ENCODE assay signal across 8 cellular contexts in the genomic region with DNA sequence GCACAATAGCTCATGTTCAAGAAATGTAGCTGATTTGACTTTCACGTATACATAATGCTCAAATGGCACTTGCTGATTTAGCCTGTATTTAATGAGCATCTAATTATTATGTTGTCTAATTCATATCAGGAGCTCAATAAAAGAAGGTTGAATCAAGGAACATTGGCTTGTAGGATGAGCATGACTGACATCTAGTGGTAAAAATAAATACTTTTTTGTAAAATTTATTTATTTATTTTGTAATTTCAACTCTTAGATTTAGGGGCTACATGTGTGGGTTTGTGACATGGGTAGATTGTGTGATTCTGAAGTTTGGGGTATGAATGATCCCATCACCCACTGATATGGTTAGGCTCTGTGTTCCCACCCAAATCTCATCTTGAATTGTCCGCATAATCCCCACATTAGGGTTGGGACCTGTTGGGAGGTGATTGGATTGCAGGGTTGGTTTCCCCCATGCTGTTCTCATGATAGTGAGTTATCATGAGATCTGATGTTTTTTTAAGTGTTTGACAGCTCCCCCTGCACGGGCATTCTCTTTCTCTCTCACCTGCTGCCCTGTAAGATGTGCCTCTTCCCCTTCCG. TPM values are rescaled to one million over a fixed set of nuclear protein-coding genes. Genes with fewer than 3 reads are reported as not detected.
DNase-seq lines count a peak whose midpoint lies in the region; ATAC-seq, FAIRE-seq and TF ChIP-seq lines count a peak whose summit lies in the region.

No MANE protein-coding gene starts in this region.

- no peaks in the 10 kb centered on the region for H3K79me2 ChIP-seq in endothelial cell of umbilical vein (ENCODE audit: control insufficient read depth, insufficient read depth, low read length)

- peak in 1 of 2 donors; percentile 15 for DNase-seq in cardiac muscle cell (ENCODE audit: low read depth in 1 of 2, low spot score in 1 of 2)
- DNase-seq in left cardiac atrium: no peak
- peak; percentile 5 for DNase-seq in NCI-H748 treated with DMSO at 0.1 percent for 48 hours (lab: John Stamatoyannopoulos, UW)
- DNase-seq in endothelial cell of umbilical vein (ENCODE audit: low read depth, low spot score): peak; percentile 32
- DNase-seq in thoracic aorta (ENCODE audit: low spot score): no peak
- DNase-seq in NCI-H187 treated with DMSO at 0.1 percent for 48 hours (lab: John Stamatoyannopoulos, UW): no peak
- no peak for DNase-seq in anterior cingulate cortex (lab: John Stamatoyannopoulos, UW)

- ATAC-seq in left cardiac atrium (no peak), thoracic aorta (ENCODE audit: insufficient number of reproducible peaks, low FRiP score, low read depth) (no peak), HG02763 (IDR thresholded peaks at IDR 0.05; ENCODE audit: unreplicated experiment) (no peak)

- H3K27ac ChIP-seq in cardiac muscle cell: no peak overlapping the region
- H3K27ac ChIP-seq in endothelial cell of umbilical vein (ENCODE audit: insufficient read depth, low read depth, low read length): no peak overlapping the region
- no peak overlapping the region for H3K27ac ChIP-seq in thoracic aorta

- H3K9ac ChIP-seq in endothelial cell of umbilical vein (replicated peaks; ENCODE audit: extremely low read depth, insufficient read depth, low read length): no peak overlapping the region

- H3K4me1 ChIP-seq in cardiac muscle cell (ENCODE audit: low read depth): no peaks in the 10 kb centered on the region
- no peaks in the 10 kb centered on the region for H3K4me1 ChIP-seq in endothelial cell of umbilical vein (ENCODE audit: control insufficient read depth, extremely low read depth, insufficient read depth, low read length)
- H3K4me1 ChIP-seq in thoracic aorta (ENCODE audit: control insufficient read depth in 1 of 2, low read depth in 2 of 2): no peaks in the 10 kb centered on the region

- FAIRE-seq in endothelial cell of umbilical vein (lab: Jason Lieb, UNC): peak; percentile 76

- H3K9me3 ChIP-seq in cardiac muscle cell (ENCODE audit: low read depth): no peaks in the 10 kb centered on the region
- H3K9me3 ChIP-seq in endothelial cell of umbilical vein (replicated peaks; ENCODE audit: control insufficient read depth, insufficient read depth, low read length): no peaks in the 10 kb centered on the region
- H3K9me3 ChIP-seq in thoracic aorta: no peaks in the 10 kb centered on the region

- intact Hi-C loops in left cardiac atrium (cut with DNase I): no loop called here
- intact Hi-C loops in endothelial cell of umbilical vein (cut with micrococcal nuclease): loop anchor here (1.0 to 5.0 kb wide), 2 partner anchors 415 to 769 kb away; no protein-coding TSS in a partner anchor

- CTCF ChIA-PET in endothelial cell of umbilical vein (lab: Charles Lee): interaction anchor here (0.6 to 1.4 kb wide), 39 partner anchors 9 to 1299 kb away, joined by 3 to 29 read pairs (median 4); a partner anchor contains a TSS

- H3K36me3 ChIP-seq in cardiac muscle cell: no peaks in the 10 kb centered on the region
- H3K36me3 ChIP-seq in endothelial cell of umbilical vein (ENCODE audit: control insufficient read depth in 2 of 2, extremely low read depth in 1 of 2, insufficient read depth in 2 of 2, low read length in 2 of 2): no peaks in the 10 kb centered on the region
- H3K36me3 ChIP-seq in thoracic aorta: no peaks in the 10 kb centered on the region

- no peak overlapping the region for H3K4me2 ChIP-seq in endothelial cell of umbilical vein (ENCODE audit: insufficient read depth, low read length)

- TF ChIP-seq POLR2A in endothelial cell of umbilical vein (IDR thresholded peaks at IDR 0.05; ENCODE audit: low read depth, low read length): no peak

- BruUV-seq in endothelial cell of umbilical vein (replicated peaks; lab: Mats Ljungman, UMichigan): no TSS peak

- H3K27me3 ChIP-seq in cardiac muscle cell (no peaks in the 10 kb centered on the region), endothelial cell of umbilical vein (ENCODE audit: control insufficient read depth in 2 of 2, insufficient read depth in 2 of 2, low read length in 2 of 2) (no peaks in the 10 kb centered on the region), thoracic aorta (replicated peaks; ENCODE audit: insufficient read depth) (no peaks in the 10 kb centered on the region)

- POLR2A ChIA-PET in endothelial cell of umbilical vein (lab: Charles Lee): no interaction called here

- H2AFZ ChIP-seq in endothelial cell of umbilical vein (ENCODE audit: low read depth, low read length): no peak overlapping the region

- TF ChIP-seq CTCF in cardiac muscle cell (IDR thresholded peaks at IDR 0.05; ENCODE audit: low read depth, low read length) (peak; percentile 39), endothelial cell of umbilical vein (IDR thresholded peaks at IDR 0.05; ENCODE audit: extremely low read depth in 1 of 2, insufficient read depth in 1 of 2, low read depth in 1 of 2, low read length in 2 of 2) (peak in 1 of 2 donors; percentile 13), thoracic aorta (IDR thresholded peaks at IDR 0.05) (peak; percentile 23)

- H3K9me1 ChIP-seq in endothelial cell of umbilical vein (replicated peaks; ENCODE audit: control insufficient read depth, extremely low read depth, insufficient read depth, low read length): no peaks in the 10 kb centered on the region

- no peaks in the 10 kb centered on the region for H4K20me1 ChIP-seq in endothelial cell of umbilical vein (replicated peaks; ENCODE audit: control insufficient read depth, extremely low read depth, insufficient read depth, low read length)

- H3K4me3 ChIP-seq in cardiac muscle cell (no peak overlapping the region), endothelial cell of umbilical vein (replicated peaks in 1 of 3; ENCODE audit: insufficient read depth in 1 of 3, low read depth in 1 of 3, low read length in 3 of 3) (no peak overlapping the region), thoracic aorta (no peak overlapping the region)

- dilution Hi-C loops in endothelial cell of umbilical vein (cut with MboI; ENCODE audit: extremely low pct_ligation_motif_present, low sequenced_read_pairs): no loop called here

RNA-seq across cellular contexts. Expression of a gene that starts 1.7 kb away (rescaled TPM):
- total RNA-seq in cardiac muscle cell (not detected in 2 replicates), left cardiac atrium (not detected), endothelial cell of umbilical vein (not detected in 2 replicates), thoracic aorta (not detected)
- polyA plus RNA-seq in cardiac muscle cell (not detected in 2 replicates), endothelial cell of umbilical vein (not detected in 2 replicates)
- polyA plus RNA-seq in endothelial cell of umbilical vein (2011; cell fraction: cytosol; rRNA removed): not detected in 2 replicates
- not detected in 2 replicates for polyA plus RNA-seq in endothelial cell of umbilical vein (2011; cell fraction: nucleus; rRNA removed)
- polyA plus RNA-seq in endothelial cell of umbilical vein (2012): not detected in 2 replicates
- polyA minus RNA-seq in endothelial cell of umbilical vein: not detected in 2 replicates
- polyA minus RNA-seq in endothelial cell of umbilical vein (2011; cell fraction: cytosol; rRNA and poly(A)+ RNA removed): not detected
- polyA minus RNA-seq in endothelial cell of umbilical vein (2011; cell fraction: nucleus; rRNA and poly(A)+ RNA removed): not detected in 2 replicates

RNA-seq across cellular contexts. Expression of a gene that starts 10.9 kb away (rescaled TPM):
- total RNA-seq in cardiac muscle cell: not detected in 2 replicates
- not detected in 2 replicates for polyA plus RNA-seq in cardiac muscle cell
- total RNA-seq in left cardiac atrium: not detected
- not detected in 2 replicates for total RNA-seq in endothelial cell of umbilical vein
- polyA plus RNA-seq in endothelial cell of umbilical vein: not detected in 2 replicates
- polyA plus RNA-seq in endothelial cell of umbilical vein (2011; cell fraction: cytosol; rRNA removed): not detected in 2 replicates
- polyA plus RNA-seq in endothelial cell of umbilical vein (2011; cell fraction: nucleus; rRNA removed): not detected in 2 replicates
- polyA plus RNA-seq in endothelial cell of umbilical vein (2012): not detected in 2 replicates
- not detected in 2 replicates for polyA minus RNA-seq in endothelial cell of umbilical vein
- not detected for polyA minus RNA-seq in endothelial cell of umbilical vein (2011; cell fraction: cytosol; rRNA and poly(A)+ RNA removed)
- not detected in 2 replicates for polyA minus RNA-seq in endothelial cell of umbilical vein (2011; cell fraction: nucleus; rRNA and poly(A)+ RNA removed)
- not detected for total RNA-seq in thoracic aorta

RNA-seq across cellular contexts. Expression of a gene that starts 33.8 kb away (rescaled TPM):
- total RNA-seq in cardiac muscle cell (0.21 and 0.71 TPM in 2 replicates), left cardiac atrium (not detected), endothelial cell of umbilical vein (not detected in 2 replicates), thoracic aorta (not detected)
- polyA plus RNA-seq in cardiac muscle cell (not detected in 2 replicates), endothelial cell of umbilical vein (not detected in 2 replicates)
- not detected in 2 replicates for polyA plus RNA-seq in endothelial cell of umbilical vein (2011; cell fraction: cytosol; rRNA removed)
- not detected in 2 replicates for polyA plus RNA-seq in endothelial cell of umbilical vein (2011; cell fraction: nucleus; rRNA removed)
- not detected in 2 replicates for polyA plus RNA-seq in endothelial cell of umbilical vein (2012)
- polyA minus RNA-seq in endothelial cell of umbilical vein: not detected in 2 replicates
- polyA minus RNA-seq in endothelial cell of umbilical vein (2011; cell fraction: cytosol; rRNA and poly(A)+ RNA removed): not detected
- not detected in 2 replicates for polyA minus RNA-seq in endothelial cell of umbilical vein (2011; cell fraction: nucleus; rRNA and poly(A)+ RNA removed)

RNA-seq across cellular contexts. Expression of a gene that starts 49.6 kb away (rescaled TPM):
- total RNA-seq in cardiac muscle cell: not detected in 2 replicates
- polyA plus RNA-seq in cardiac muscle cell: not detected in 2 replicates
- not detected for total RNA-seq in left cardiac atrium
- not detected in 2 replicates for total RNA-seq in endothelial cell of umbilical vein
- polyA plus RNA-seq in endothelial cell of umbilical vein: not detected in 2 replicates
- not detected in 2 replicates for polyA plus RNA-seq in endothelial cell of umbilical vein (2011; cell fraction: cytosol; rRNA removed)
- not detected in 2 replicates for polyA plus RNA-seq in endothelial cell of umbilical vein (2011; cell fraction: nucleus; rRNA removed)
- polyA plus RNA-seq in endothelial cell of umbilical vein (2012): not detected in 2 replicates
- polyA minus RNA-seq in endothelial cell of umbilical vein: not detected in 2 replicates
- polyA minus RNA-seq in endothelial cell of umbilical vein (2011; cell fraction: cytosol; rRNA and poly(A)+ RNA removed): not detected
- polyA minus RNA-seq in endothelial cell of umbilical vein (2011; cell fraction: nucleus; rRNA and poly(A)+ RNA removed): not detected in 2 replicates
- total RNA-seq in thoracic aorta: not detected

RNA-seq across cellular contexts. Expression of a gene that starts 50.7 kb away (rescaled TPM):
- total RNA-seq in cardiac muscle cell (not detected in 2 replicates), left cardiac atrium (not detected), endothelial cell of umbilical vein (not detected in 2 replicates), thoracic aorta (not detected)
- polyA plus RNA-seq in cardiac muscle cell (not detected in 2 replicates), endothelial cell of umbilical vein (not detected in 2 replicates)
- not detected in 2 replicates for polyA plus RNA-seq in endothelial cell of umbilical vein (2011; cell fraction: cytosol; rRNA removed)
- not detected in 2 replicates for polyA plus RNA-seq in endothelial cell of umbilical vein (2011; cell fraction: nucleus; rRNA removed)
- not detected in 2 replicates for polyA plus RNA-seq in endothelial cell of umbilical vein (2012)
- not detected in 2 replicates for polyA minus RNA-seq in endothelial cell of umbilical vein
- not detected for polyA minus RNA-seq in endothelial cell of umbilical vein (2011; cell fraction: cytosol; rRNA and poly(A)+ RNA removed)
- not detected in 2 replicates for polyA minus RNA-seq in endothelial cell of umbilical vein (2011; cell fraction: nucleus; rRNA and poly(A)+ RNA removed)

Comparison
In these comparisons a context has a peak if more than half of its experiments do, and no peak if none do; other contexts are left out.
1. DNase-seq: peak in NCI-H748 treated with DMSO at 0.1 percent for 48 hours (single experiment) and endothelial cell of umbilical vein (single experiment); none in left cardiac atrium (single experiment), thoracic aorta (single experiment), NCI-H187 treated with DMSO at 0.1 percent for 48 hours (single experiment) and anterior cingulate cortex (0 of 58).